Comparison of ENCODE assay signal across 9 cellular contexts in genomic region chr2:20614201-20615045, GRCh38. TPM values are rescaled to one million over a fixed set of nuclear protein-coding genes. Genes with fewer than 3 reads are reported as not detected.
DNase-seq lines count a peak whose midpoint lies in the region; ATAC-seq and TF ChIP-seq lines count a peak whose summit lies in the region.
"Had no signal": no experiment of that assay in that cellular context is flagged by ENCODE, and none has a peak within 500 bp of the region (broad histone marks: within the 10 kb centered on the region; RNA-seq: fewer than 3 reads in every experiment).

No MANE protein-coding gene starts in this region.

- peaks cover 55% of the 10 kb centered on the region for H3K4me1 Mint-ChIP-seq in brain
- no peaks in the 10 kb centered on the region for H3K4me1 Mint-ChIP-seq in effector memory CD8-positive, alpha-beta T cell (ENCODE audit: low read depth in 2 of 2)

- H3K9me3 Mint-ChIP-seq in brain, result no peaks in the 10 kb centered on the region
- H3K9me3 Mint-ChIP-seq in effector memory CD8-positive, alpha-beta T cell, result no peaks in the 10 kb centered on the region

- peaks cover under 1% of the 10 kb centered on the region for H3K36me3 Mint-ChIP-seq in brain
- H3K36me3 Mint-ChIP-seq in effector memory CD8-positive, alpha-beta T cell (ENCODE audit: insufficient read depth), result peaks cover 5% of the 10 kb centered on the region

- peaks cover 44% of the 10 kb centered on the region for H3K4me1 ChIP-seq in mesodermal cell (ENCODE audit: control insufficient read depth, insufficient read depth, low read length, poor library complexity, severe bottlenecking)

- H3K27ac Mint-ChIP-seq in brain, result peak overlapping the region in 3 of 5 experiments; percentile 73 to 96 (median 73)
- H3K27ac Mint-ChIP-seq in effector memory CD8-positive, alpha-beta T cell, result no peak overlapping the region

- H3K27ac ChIP-seq in mesodermal cell (ENCODE audit: low read depth, low read length, severe bottlenecking), result peak overlapping the region; percentile 45

- no peak for TF ChIP-seq CTCF in AG10803 (conservative IDR thresholded peaks at IDR 0.05; ENCODE audit: low read length)
- TF ChIP-seq CTCF in brain (conservative IDR thresholded peaks at IDR 0.05), result no peak

- H3K36me3 ChIP-seq in mesodermal cell (ENCODE audit: control insufficient read depth, insufficient read depth, low read length), result peaks cover 3% of the 10 kb centered on the region

- 48 to 57% methylated on average over 10 to 13 of the region's 14 CpGs for WGBS in mesodermal cell (ENCODE audit: insufficient coverage in 2 of 2), 2 experiments

- H3K4me3 ChIP-seq in AG10803 (ENCODE audit: low read length) (no peak overlapping the region), mesodermal cell (ENCODE audit: extremely low read depth, insufficient read depth, low read length, poor library complexity, severe bottlenecking) (no peak overlapping the region)

- peak overlapping the region in 1 of 5 experiments; percentile 8 for H3K4me3 Mint-ChIP-seq in brain
- no peak overlapping the region for H3K4me3 Mint-ChIP-seq in effector memory CD8-positive, alpha-beta T cell

- H3K9me3 ChIP-seq in mesodermal cell (ENCODE audit: control insufficient read depth, low read length), result no peaks in the 10 kb centered on the region

- ATAC-seq in GM21737 (IDR thresholded peaks at IDR 0.05; ENCODE audit: unreplicated experiment) (no peak), GM19455 (IDR thresholded peaks at IDR 0.05; ENCODE audit: unreplicated experiment) (no peak)
- no peak for ATAC-seq in effector memory CD8-positive, alpha-beta T cell (replicated peaks)

- DNase-seq in AG10803 (ENCODE audit: low read depth) (peak; percentile 17), NCI-H146 (lab: John Stamatoyannopoulos, UW) (peak; percentile 67), putamen (ENCODE audit: low spot score) (no peak)
- DNase-seq in effector memory CD8-positive, alpha-beta T cell, result no peak
- DNase-seq: Kasumi-1 had no signal

- H3K27me3 Mint-ChIP-seq in brain, result peaks cover 3% of the 10 kb centered on the region
- H3K27me3 Mint-ChIP-seq in effector memory CD8-positive, alpha-beta T cell, result no peaks in the 10 kb centered on the region

RNA-seq across cellular contexts. Expression of gene HS1BP3, which starts 36.5 kb away (rescaled TPM):
- 46.7 TPM for polyA plus RNA-seq in brain (ENCODE audit: insufficient read depth, low read depth, low replicate concordance)
- polyA plus RNA-seq in mesodermal cell (2013, experiment 1 of 2), result 22.0 TPM
- polyA plus RNA-seq in mesodermal cell (2013, experiment 2 of 2), result 18.7 TPM

RNA-seq across cellular contexts. Expression of gene GDF7, which starts 52.5 kb away (rescaled TPM):
- 0.10 TPM for polyA plus RNA-seq in brain (ENCODE audit: insufficient read depth, low read depth, low replicate concordance)
- polyA plus RNA-seq in mesodermal cell (2013, experiment 1 of 2), result 1.9 TPM
- polyA plus RNA-seq in mesodermal cell (2013, experiment 2 of 2), result 3.3 TPM

Comparison
In these comparisons a context has a peak if more than half of its experiments do, and no peak if none do; other contexts are left out.
1. DNase-seq: peak in AG10803 (single experiment) and NCI-H146 (single experiment); none in putamen (single experiment) and effector memory CD8-positive, alpha-beta T cell (0 of 3).
2. H3K27ac Mint-ChIP-seq: peak in brain (3 of 5); none in effector memory CD8-positive, alpha-beta T cell (0 of 2).